In the genomic region with DNA sequence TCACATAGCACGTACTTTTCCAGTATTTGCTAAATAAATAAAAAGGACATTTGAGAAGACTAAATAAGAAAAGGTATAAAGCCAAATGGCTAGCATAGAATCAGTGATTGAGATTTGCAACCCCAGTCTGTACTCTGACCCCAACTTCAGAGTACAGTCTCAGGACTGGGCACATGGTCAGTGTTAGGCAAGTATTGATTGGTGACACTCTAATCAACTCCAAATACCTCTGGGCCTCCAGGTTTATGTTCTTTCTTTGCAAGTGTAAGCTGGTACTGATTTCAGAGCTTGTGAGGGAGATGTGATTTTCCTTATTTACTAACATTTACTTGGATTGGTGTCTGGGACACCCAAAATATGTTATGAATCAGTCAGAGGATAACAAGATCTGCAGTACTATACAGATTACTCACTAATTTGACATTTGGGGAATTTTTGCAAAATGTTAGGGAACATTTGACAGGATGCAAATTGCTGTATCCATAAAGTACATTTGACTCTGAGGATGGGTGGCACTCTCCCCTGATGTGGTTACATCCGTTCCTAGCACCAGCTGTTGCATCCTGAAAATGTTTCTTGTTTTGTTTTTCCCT, we compare ENCODE assay signal across 1 cellular context.
TF ChIP-seq lines count a peak whose summit lies in the region.

No MANE protein-coding gene starts in this region.

TF ChIP-seq in HepG2, 621 proteins besides CTCF, POLR2A, EP300 and RAD21:
- no peak for TF ChIP-seq ZSCAN30 (CRISPR knock-in tag; IDR thresholded peaks at IDR 0.05)
- TF ChIP-seq, protein P1, sequence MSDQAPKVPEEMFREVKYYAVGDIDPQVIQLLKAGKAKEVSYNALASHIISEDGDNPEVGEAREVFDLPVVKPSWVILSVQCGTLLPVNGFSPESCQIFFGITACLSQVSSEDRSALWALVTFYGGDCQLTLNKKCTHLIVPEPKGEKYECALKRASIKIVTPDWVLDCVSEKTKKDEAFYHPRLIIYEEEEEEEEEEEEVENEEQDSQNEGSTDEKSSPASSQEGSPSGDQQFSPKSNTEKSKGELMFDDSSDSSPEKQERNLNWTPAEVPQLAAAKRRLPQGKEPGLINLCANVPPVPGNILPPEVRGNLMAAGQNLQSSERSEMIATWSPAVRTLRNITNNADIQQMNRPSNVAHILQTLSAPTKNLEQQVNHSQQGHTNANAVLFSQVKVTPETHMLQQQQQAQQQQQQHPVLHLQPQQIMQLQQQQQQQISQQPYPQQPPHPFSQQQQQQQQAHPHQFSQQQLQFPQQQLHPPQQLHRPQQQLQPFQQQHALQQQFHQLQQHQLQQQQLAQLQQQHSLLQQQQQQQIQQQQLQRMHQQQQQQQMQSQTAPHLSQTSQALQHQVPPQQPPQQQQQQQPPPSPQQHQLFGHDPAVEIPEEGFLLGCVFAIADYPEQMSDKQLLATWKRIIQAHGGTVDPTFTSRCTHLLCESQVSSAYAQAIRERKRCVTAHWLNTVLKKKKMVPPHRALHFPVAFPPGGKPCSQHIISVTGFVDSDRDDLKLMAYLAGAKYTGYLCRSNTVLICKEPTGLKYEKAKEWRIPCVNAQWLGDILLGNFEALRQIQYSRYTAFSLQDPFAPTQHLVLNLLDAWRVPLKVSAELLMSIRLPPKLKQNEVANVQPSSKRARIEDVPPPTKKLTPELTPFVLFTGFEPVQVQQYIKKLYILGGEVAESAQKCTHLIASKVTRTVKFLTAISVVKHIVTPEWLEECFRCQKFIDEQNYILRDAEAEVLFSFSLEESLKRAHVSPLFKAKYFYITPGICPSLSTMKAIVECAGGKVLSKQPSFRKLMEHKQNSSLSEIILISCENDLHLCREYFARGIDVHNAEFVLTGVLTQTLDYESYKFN (CRISPR knock-in tag; conservative IDR thresholded peaks at IDR 0.05), result 0 out of 2 replicates have a peak, but pooled peaks have one; percentile 13
- TF ChIP-seq HNF4A (CRISPR knock-in tag; IDR thresholded peaks at IDR 0.05), result peak; percentile 44; the same call in 1 of the 2 replicates
- 0 out of 2 replicates have a peak, but pooled peaks have one; percentile 16 for TF ChIP-seq ONECUT2 (CRISPR knock-in tag; IDR thresholded peaks at IDR 0.05)
